1 cellular context compared by ENCODE assay signal in genomic region chr10:6603142-6604125, GRCh38.
TF ChIP-seq lines count a peak whose summit lies in the region.

No MANE protein-coding gene starts in this region.

TF ChIP-seq in SK-N-SH, 30 proteins besides CTCF, POLR2A, EP300 and RAD21:
- no peak for TF ChIP-seq ELF1 (IDR thresholded peaks at IDR 0.05)
- no peak for TF ChIP-seq RCOR1 (IDR thresholded peaks at IDR 0.05; ENCODE audit: low read length)
- TF ChIP-seq CHD2 (IDR thresholded peaks at IDR 0.05; ENCODE audit: low read length, partially characterized antibody) = no peak
- no peak for TF ChIP-seq ZBTB33 (IDR thresholded peaks at IDR 0.05; ENCODE audit: borderline replicate concordance, low read depth)
- TF ChIP-seq FOSL2 (IDR thresholded peaks at IDR 0.05; ENCODE audit: borderline replicate concordance, low read depth) = no peak
- no peak for TF ChIP-seq PBX3 (IDR thresholded peaks at IDR 0.05)
- TF ChIP-seq TEAD4 (IDR thresholded peaks at IDR 0.05; ENCODE audit: borderline replicate concordance, insufficient read depth) = no peak
- TF ChIP-seq MAX (IDR thresholded peaks at IDR 0.05; ENCODE audit: low read depth) = no peak
